ENCODE assay signal across 1 cellular context in genomic region chr2:43227830-43228280, GRCh38.
A peak's percentile ranks its signal among the peaks of the same experiment; 100 is the strongest.
TF ChIP-seq lines count a peak whose summit lies in the region.

No MANE protein-coding gene starts in this region.

TF ChIP-seq in HepG2, 621 proteins besides CTCF, POLR2A, EP300 and RAD21 (continued from another document and continues in another):
- TF ChIP-seq HNRNPL (IDR thresholded peaks at IDR 0.05; ENCODE audit: low read depth, low read length) (no peak), CERS6 (CRISPR knock-in tag; IDR thresholded peaks at IDR 0.05) (no peak), ZNF24 (IDR thresholded peaks at IDR 0.05) (no peak), ZNF446 (CRISPR knock-in tag; IDR thresholded peaks at IDR 0.05) (no peak), GTF2F1 (IDR thresholded peaks at IDR 0.05; ENCODE audit: low read length) (no peak), ETS1 (CRISPR knock-in tag; IDR thresholded peaks at IDR 0.05) (no peak), ZBTB37 (CRISPR knock-in tag; IDR thresholded peaks at IDR 0.05) (no peak), BCL3 (CRISPR knock-in tag; IDR thresholded peaks at IDR 0.05) (no peak; the same call in 1 of the 2 replicates), ZNF512 (CRISPR knock-in tag; IDR thresholded peaks at IDR 0.05) (no peak), MIER2 (CRISPR knock-in tag; IDR thresholded peaks at IDR 0.05) (no peak), USF2 (IDR thresholded peaks at IDR 0.05; ENCODE audit: low read depth, low read length) (no peak), USF2 (CRISPR knock-in tag; IDR thresholded peaks at IDR 0.05; ENCODE audit: borderline replicate concordance) (peak; percentile 38; the same call in 1 of the 2 replicates), AKAP8 (CRISPR knock-in tag; IDR thresholded peaks at IDR 0.05) (peak; percentile 21; the same call in 1 of the 2 replicates), ZNF10 (CRISPR knock-in tag; IDR thresholded peaks at IDR 0.05; ENCODE audit: borderline replicate concordance, low read depth) (no peak), HMGXB3 (CRISPR knock-in tag; IDR thresholded peaks at IDR 0.05; ENCODE audit: borderline replicate concordance) (no peak), RFX5 (IDR thresholded peaks at IDR 0.05; ENCODE audit: low read depth, low read length) (no peak), TP53 (CRISPR knock-in tag; conservative IDR thresholded peaks at IDR 0.05) (no peak), ZBTB33 (CRISPR knock-in tag; IDR thresholded peaks at IDR 0.05) (no peak), ZNF329 (CRISPR knock-in tag; IDR thresholded peaks at IDR 0.05; ENCODE audit: low read depth) (no peak), ZNF510 (CRISPR knock-in tag; IDR thresholded peaks at IDR 0.05; ENCODE audit: low read depth) (no peak), SRSF4 (IDR thresholded peaks at IDR 0.05; ENCODE audit: low read depth, low read length, poor library complexity, severe bottlenecking) (no peak), RARG (CRISPR knock-in tag; IDR thresholded peaks at IDR 0.05; ENCODE audit: low read depth) (no peak), ZNF724P (CRISPR knock-in tag; IDR thresholded peaks at IDR 0.05; ENCODE audit: borderline replicate concordance) (0 out of 2 replicates have a peak, but pooled peaks have one; percentile 1), FOXC1 (CRISPR knock-in tag; IDR thresholded peaks at IDR 0.05; ENCODE audit: borderline replicate concordance) (no peak), NFRKB (IDR thresholded peaks at IDR 0.05) (no peak), ZNF484 (CRISPR knock-in tag; IDR thresholded peaks at IDR 0.05; ENCODE audit: borderline replicate concordance, low read depth) (peak; percentile 80; the same call in 1 of the 2 replicates), IKZF5 (CRISPR knock-in tag; IDR thresholded peaks at IDR 0.05) (no peak; the same call in 1 of the 2 replicates), HOXA7 (CRISPR knock-in tag; IDR thresholded peaks at IDR 0.05) (no peak), NR3C1 (CRISPR knock-in tag; IDR thresholded peaks at IDR 0.05) (no peak), ZBTB1 (CRISPR knock-in tag; IDR thresholded peaks at IDR 0.05; ENCODE audit: borderline replicate concordance) (no peak), HOXD1 (CRISPR knock-in tag; IDR thresholded peaks at IDR 0.05) (no peak), CENPX (CRISPR knock-in tag; IDR thresholded peaks at IDR 0.05) (no peak), ATF3 (CRISPR knock-in tag; IDR thresholded peaks at IDR 0.05) (no peak), SAP130 (CRISPR knock-in tag; IDR thresholded peaks at IDR 0.05; ENCODE audit: low read depth) (peak; percentile 6; the same call in 1 of the 2 replicates), NFATC3 (CRISPR knock-in tag; IDR thresholded peaks at IDR 0.05) (no peak), ZFP90 (CRISPR knock-in tag; IDR thresholded peaks at IDR 0.05; ENCODE audit: borderline replicate concordance) (no peak), ARHGAP35 (CRISPR knock-in tag; IDR thresholded peaks at IDR 0.05; ENCODE audit: borderline replicate concordance) (no peak), SP5 (CRISPR knock-in tag; IDR thresholded peaks at IDR 0.05; ENCODE audit: borderline replicate concordance, low read depth) (no peak; the same call in 1 of the 2 replicates), GPN1 (CRISPR knock-in tag; IDR thresholded peaks at IDR 0.05; ENCODE audit: borderline replicate concordance) (no peak), NR2F6 (IDR thresholded peaks at IDR 0.05) (no peak), NR2F6 (CRISPR knock-in tag; IDR thresholded peaks at IDR 0.05) (peak; percentile 1; the same call in 1 of the 2 replicates), SALL1 (CRISPR knock-in tag; IDR thresholded peaks at IDR 0.05) (0 out of 2 replicates have a peak, but pooled peaks have one; percentile 4), THAP11 (CRISPR knock-in tag; IDR thresholded peaks at IDR 0.05) (no peak), ZNF839 (CRISPR knock-in tag; IDR thresholded peaks at IDR 0.05; ENCODE audit: borderline replicate concordance) (no peak), FUBP1 (CRISPR knock-in tag; IDR thresholded peaks at IDR 0.05; ENCODE audit: borderline replicate concordance) (no peak)
